In genomic region chr6:19050765-19051164, GRCh38 we compare ENCODE assay signal across 7 cellular contexts.
"Had no signal": no experiment of that assay in that cellular context is flagged by ENCODE, and none has a peak within 500 bp of the region (broad histone marks: within the 10 kb centered on the region; RNA-seq: fewer than 3 reads in every experiment).

No MANE protein-coding gene starts in this region.

- H3K27ac ChIP-seq: HL-60 had no signal

- DNase-seq: IMR-90, KBM-7, KG1 had no signal

- ATAC-seq: HepG2, K562 had no signal

- H3K4me3 ChIP-seq: K562 had no signal

- FAIRE-seq: HepG2, HTR-8/SVneo, K562 had no signal
